Comparison of ENCODE assay signal across 3 cellular contexts in genomic region chr9:84869091-84869490, GRCh38.
"Had no signal": no experiment of that assay in that cellular context is flagged by ENCODE, and none has a peak within 500 bp of the region (broad histone marks: within the 10 kb centered on the region; RNA-seq: fewer than 3 reads in every experiment).

No MANE protein-coding gene starts in this region.

- H3K4me3 ChIP-seq: GM12878 had no signal

- DNase-seq: GDM1, GF-D8 had no signal

- ATAC-seq: GM12878 had no signal
